9 cellular contexts compared by ENCODE assay signal in genomic region chr6:79538481-79538971, GRCh38. TPM values are rescaled to one million over a fixed set of nuclear protein-coding genes. Genes with fewer than 3 reads are reported as not detected.
A peak's percentile ranks its signal among the peaks of the same experiment; 100 is the strongest.
DNase-seq lines count a peak whose midpoint lies in the region; ATAC-seq and TF ChIP-seq lines count a peak whose summit lies in the region.
"Had no signal": no experiment of that assay in that cellular context is flagged by ENCODE, and none has a peak within 500 bp of the region (broad histone marks: within the 10 kb centered on the region; RNA-seq: fewer than 3 reads in every experiment).

No MANE protein-coding gene starts in this region.

- H3K4me3 ChIP-seq in heart left ventricle = peak overlapping the region; percentile 61 to 90 (median 80)
- H3K4me3 ChIP-seq in cardiac fibroblast (replicated peaks in 1 of 2; ENCODE audit: low read depth in 2 of 2, low read length in 2 of 2) = peak overlapping the region; percentile 82 to 87
- peak overlapping the region; percentile 75 for H3K4me3 ChIP-seq in lower lobe of right lung
- no peak overlapping the region for H3K4me3 ChIP-seq in Karpas-422 (ENCODE audit: low read length)

- no peak for TF ChIP-seq CTCF in heart left ventricle (IDR thresholded peaks at IDR 0.05)
- no peak for TF ChIP-seq CTCF in cardiac fibroblast (IDR thresholded peaks at IDR 0.05; ENCODE audit: low read depth, low read length)
- TF ChIP-seq CTCF in lower lobe of right lung (IDR thresholded peaks at IDR 0.05) = no peak

- 29 to 40% (median 36%) methylated on average over 7 of the region's 7 CpGs for WGBS in heart left ventricle, 4 donors

- peaks cover 0 to 9% (median 0%) of the 10 kb centered on the region in 9 donors for H3K36me3 ChIP-seq in heart left ventricle
- H3K36me3 ChIP-seq in lower lobe of right lung = no peaks in the 10 kb centered on the region
- H3K36me3 ChIP-seq in Karpas-422 (ENCODE audit: insufficient read depth, low read length) = no peaks in the 10 kb centered on the region

- TF ChIP-seq POLR2A in heart left ventricle (IDR thresholded peaks at IDR 0.05) = no peak

- peak overlapping the region in 10 of 12 donors; percentile 22 to 93 (median 85) for H3K27ac ChIP-seq in heart left ventricle
- peak overlapping the region; percentile 88 for H3K27ac ChIP-seq in lower lobe of right lung
- H3K27ac ChIP-seq in Karpas-422 (ENCODE audit: low read length) = no peak overlapping the region

- ATAC-seq in heart left ventricle = no peak
- no peak for ATAC-seq in left ventricle myocardium superior
- ATAC-seq in lower lobe of right lung = no peak
- ATAC-seq in GM21723 (IDR thresholded peaks at IDR 0.05; ENCODE audit: unreplicated experiment) = no peak
- ATAC-seq in GM18517 (IDR thresholded peaks at IDR 0.05; ENCODE audit: unreplicated experiment) = no peak

- intact Hi-C loops in heart left ventricle (cut with DNase I) (loop anchor here in 7 of 10 donors (5.0 to 10.0 kb wide), 4 partner anchors 304 to 464 kb away; partner anchors contain the start of genes HMGN3 (in 6 of the 7) and PHIP (in 4 of the 7)), left ventricle myocardium superior (cut with micrococcal nuclease) (no loop called here), lower lobe of right lung (cut with DNase I) (no loop called here)

- no peaks in the 10 kb centered on the region for H3K9me2 ChIP-seq in Karpas-422 (replicated peaks; ENCODE audit: insufficient read depth, low read length)

- no peaks in the 10 kb centered on the region for H4K20me1 ChIP-seq in Karpas-422 (ENCODE audit: insufficient read depth, low read depth, low read length)

- no peak overlapping the region for H3K9ac ChIP-seq in Karpas-422 (ENCODE audit: low read length)

- no peaks in the 10 kb centered on the region for H3K79me2 ChIP-seq in Karpas-422 (ENCODE audit: low read length)

- H2AFZ ChIP-seq in Karpas-422 (ENCODE audit: low read length) = no peak overlapping the region

- H3K9me3 ChIP-seq in heart left ventricle = no peaks in the 10 kb centered on the region
- H3K9me3 ChIP-seq in lower lobe of right lung = no peaks in the 10 kb centered on the region
- H3K9me3 ChIP-seq in Karpas-422 (ENCODE audit: low read length) = no peaks in the 10 kb centered on the region

- DNase-seq in heart left ventricle (no peak), left ventricle myocardium superior (no peak), cardiac fibroblast (ENCODE audit: low read depth in 2 of 2) (peak; percentile 18 to 43), lower lobe of right lung (no peak), Karpas-422 (no peak), T-helper 2 cell (no peak)
- DNase-seq: activated CD4-positive, alpha-beta T cell treated with anti-CD3 and anti-CD28 coated beads, Interleukin-2, amount 50 U/mL, for 48 hours had no signal

- H3K27me3 ChIP-seq in heart left ventricle = no peaks in the 10 kb centered on the region
- H3K27me3 ChIP-seq in lower lobe of right lung (ENCODE audit: low read depth) = no peaks in the 10 kb centered on the region
- no peaks in the 10 kb centered on the region for H3K27me3 ChIP-seq in Karpas-422 (ENCODE audit: low read length)

- peaks cover 0 to 25% (median 8%) of the 10 kb centered on the region in 12 donors for H3K4me1 ChIP-seq in heart left ventricle
- H3K4me1 ChIP-seq in lower lobe of right lung = peaks cover 9% of the 10 kb centered on the region
- no peaks in the 10 kb centered on the region for H3K4me1 ChIP-seq in Karpas-422 (ENCODE audit: low read length)

- no peak overlapping the region for H3K4me2 ChIP-seq in Karpas-422 (ENCODE audit: low read depth, low read length, poor library complexity, severe bottlenecking)

RNA-seq across cellular contexts. Expression of gene LCA5, which starts 1.3 kb away (rescaled TPM):
- 1 to 10 TPM; 1.2 to 3.6 (median 2.2) TPM for total RNA-seq in heart left ventricle
- 1 to 10 TPM in 1 of 2 donors, under 1 TPM in 1; 0.42 to 1.4 TPM for polyA plus RNA-seq in heart left ventricle
- total RNA-seq in left ventricle myocardium superior = 2.4 TPM
- total RNA-seq in lower lobe of right lung = 7.1 TPM
- total RNA-seq in Karpas-422 (2014; rRNA removed; shearing (Covaris generic); ENCODE audit: low replicate concordance) = not detected in 2 replicates

Comparison
In these comparisons a context has a peak if more than half of its experiments do, and no peak if none do; other contexts are left out.
1. intact Hi-C loops: an anchor here in heart left ventricle (5.0 to 10.0 kb wide); none called in left ventricle myocardium superior and lower lobe of right lung.
2. DNase-seq: peak in cardiac fibroblast (2 of 2); none in heart left ventricle (0 of 5), left ventricle myocardium superior (single experiment), lower lobe of right lung (single experiment), Karpas-422 (single experiment) and T-helper 2 cell (0 of 5).